ENCODE assay signal across 8 cellular contexts in the genomic region with DNA sequence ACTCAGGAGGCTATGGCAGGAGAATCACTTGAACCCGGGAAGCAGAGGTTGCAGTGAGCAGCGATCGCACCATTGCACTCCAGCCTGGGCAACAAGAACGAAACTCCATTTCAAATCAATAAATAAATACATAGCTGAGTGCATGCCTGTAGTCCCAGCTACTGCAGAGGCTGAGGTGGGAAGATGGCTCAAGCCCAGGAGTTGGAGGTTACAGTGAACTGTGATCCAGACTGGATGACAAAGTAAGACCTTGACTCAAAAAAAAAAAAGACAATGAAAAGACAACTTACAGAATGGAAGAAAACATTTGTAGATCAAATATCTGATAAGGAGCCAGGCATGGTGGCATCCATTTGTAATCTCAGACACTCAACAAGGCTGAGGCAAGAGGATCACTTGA.
"Had no signal": no experiment of that assay in that cellular context is flagged by ENCODE, and none has a peak within 500 bp of the region (broad histone marks: within the 10 kb centered on the region; RNA-seq: fewer than 3 reads in every experiment).

No MANE protein-coding gene starts in this region.

- H3K9me3 ChIP-seq: HAP-1 had no signal

- H3K4me3 ChIP-seq: GM23248, HAP-1 had no signal

- H3K27ac Mint-ChIP-seq: HFFc6, IgD-negative memory B cell had no signal

- H2AFZ ChIP-seq: GM23248 had no signal

- DNase-seq: GM23248, HFFc6, KBM-7 had no signal

- H3K27me3 Mint-ChIP-seq: IgD-negative memory B cell had no signal

- H3K4me3 Mint-ChIP-seq: HFFc6, IgD-negative memory B cell had no signal

- H3K9me3 Mint-ChIP-seq: HFFc6, IgD-negative memory B cell had no signal

- H3K27ac ChIP-seq: GM23248, HL-60 had no signal

- ATAC-seq: HCT116, HepG2 had no signal
